37 cellular contexts compared by ENCODE assay signal in genomic region chr1:182905321-182905720, GRCh38. TPM values are rescaled to one million over a fixed set of nuclear protein-coding genes. Genes with fewer than 3 reads are reported as not detected.
"Had no signal": no experiment of that assay in that cellular context is flagged by ENCODE, and none has a peak within 500 bp of the region (broad histone marks: within the 10 kb centered on the region; RNA-seq: fewer than 3 reads in every experiment).

No MANE protein-coding gene starts in this region.

- FAIRE-seq: astrocyte, bronchial epithelial cell had no signal

- H3K4me3 ChIP-seq: adrenal gland, ascending aorta, body of pancreas, breast epithelium, cardiac muscle cell had no signal

- H3K4me1 ChIP-seq: adrenal gland, ascending aorta, body of pancreas, breast epithelium had no signal

- H3K36me3 ChIP-seq: adrenal gland, ascending aorta, brain microvascular endothelial cell, breast epithelium, cardiac muscle cell had no signal

- ATAC-seq: activated naive CD4-positive, alpha-beta T cell treated with anti-CD3 and anti-CD28 coated beads, Interleukin-2, amount 50 U/mL, for 72 hours; activated naive CD8-positive, alpha-beta T cell treated with anti-CD3 and anti-CD28 coated beads, Interleukin-2, amount 50 U/mL, for 24 hours; activated T-cell treated with anti-CD3 and anti-CD28 coated beads, Interleukin-2, amount 50 U/mL, for 4 hours; activated T-cell treated with anti-CD3 and anti-CD28 coated beads, Interleukin-2, amount 50 U/mL, for 72 hours; activated T-helper 17 cell treated with anti-CD3 and anti-CD28 coated beads, Interleukin-2, amount 50 U/mL, for 72 hours; body of pancreas had no signal

- DNase-seq: activated effector memory CD4-positive, alpha-beta T cell treated with anti-CD3 and anti-CD28 coated beads, Interleukin-2, amount 50 U/mL, for 16 hours; activated effector memory CD4-positive, alpha-beta T cell treated with Interleukin-2 at 50 U/mL for 16 hours; activated gamma-delta T cell; activated gamma-delta T cell treated with Interleukin-2 at 50 U/mL for 16 hours; activated naive CD4-positive, alpha-beta T cell; activated naive CD4-positive, alpha-beta T cell treated with anti-CD3 and anti-CD28 coated beads for 36 hours; activated naive CD4-positive, alpha-beta T cell treated with anti-CD3 and anti-CD28 coated beads, Interleukin-2, amount 10 ng/mL, durations not matched to agents 7 days and 5 days; activated naive CD4-positive, alpha-beta T cell treated with anti-CD3 and anti-CD28 coated beads, Interleukin-2, amount 50 U/mL, for 16 hours; activated naive CD4-positive, alpha-beta T cell treated with Interleukin-2 at 50 U/mL for 16 hours; activated naive CD8-positive, alpha-beta T cell treated with anti-CD3 and anti-CD28 coated beads for 36 hours; activated naive CD8-positive, alpha-beta T cell treated with anti-CD3 and anti-CD28 coated beads, Interleukin-2, amount 10 ng/mL, durations not matched to agents 7 days and 5 days; activated naive CD8-positive, alpha-beta T cell treated with anti-CD3 and anti-CD28 coated beads, Interleukin-2, amount 50 U/mL, for 24 hours; activated T-cell treated with anti-CD3 and anti-CD28 coated beads, Interleukin-2, amount 50 U/mL, for 1 hour; activated T-cell treated with anti-CD3 and anti-CD28 coated beads, Interleukin-2, amount 50 U/mL, for 24 hours; activated T-cell treated with anti-CD3 and anti-CD28 coated beads, Interleukin-2, amount 50 U/mL, for 4 hours; activated T-cell treated with anti-CD3 and anti-CD28 coated beads, Interleukin-2, amount 50 U/mL, for 48 hours; activated T-cell treated with anti-CD3 and anti-CD28 coated beads, Interleukin-2, amount 50 U/mL, for 72 hours; adrenal gland; amniotic stem cell; amygdala; anterior cingulate cortex; aorta; body of pancreas; brain microvascular endothelial cell; caudate nucleus; cerebellar nuclear complex had no signal

- H3K27me3 ChIP-seq: adrenal gland, ascending aorta, body of pancreas, brain microvascular endothelial cell, breast epithelium, cardiac muscle cell had no signal

- H3K27ac ChIP-seq: adrenal gland, ascending aorta, body of pancreas, brain microvascular endothelial cell, breast epithelium, cardiac muscle cell had no signal

- H3K9me3 ChIP-seq: adrenal gland, ascending aorta, body of pancreas, breast epithelium had no signal

RNA-seq across cellular contexts. Expression of gene SHCBP1L, which starts 47.6 kb away (rescaled TPM):
- total RNA-seq: activated naive CD4-positive, alpha-beta T cell treated with anti-CD3 and anti-CD28 coated beads for 36 hours; activated naive CD4-positive, alpha-beta T cell treated with anti-CD3 and anti-CD28 coated beads, Interleukin-2, amount 50 U/mL, for 72 hours; activated naive CD8-positive, alpha-beta T cell treated with anti-CD3 and anti-CD28 coated beads for 36 hours; activated naive CD8-positive, alpha-beta T cell treated with anti-CD3 and anti-CD28 coated beads, Interleukin-2, amount 10 ng/mL, durations not matched to agents 7 days and 5 days; activated T-cell treated with anti-CD3 and anti-CD28 coated beads, Interleukin-2, amount 50 U/mL, for 4 hours; activated T-cell treated with anti-CD3 and anti-CD28 coated beads, Interleukin-2, amount 50 U/mL, for 72 hours; activated T-helper 1 cell treated with anti-CD3 and anti-CD28 coated beads, Interleukin-12 subunit alpha, Interleukin-12 subunit beta, Interleukin-2, Interleukin-4 antibody, amounts not matched to agents 30 ng/mL and 10 ng/mL and 1 ng/mL, durations not matched to agents 14 hours and 24 hours and 36 hours; activated T-helper 17 cell treated with anti-CD3 and anti-CD28 coated beads, Interleukin-2, amount 50 U/mL, for 72 hours; activated T-helper 2 cell treated with anti-CD3 and anti-CD28 coated beads, Interferon-gamma antibody, Interleukin-2, Interleukin-4, amounts not matched to agents 10 μg/mL and 5 μg/mL and 100 μg/mL, durations not matched to agents 14 hours and 24 hours and 36 hours; adrenal gland; aorta; ascending aorta; astrocyte; body of pancreas; bronchial epithelial cell; cardiac muscle cell; cardiac septum; chondrocyte had no signal
- polyA plus RNA-seq: adrenal gland, aorta, cardiac muscle cell had no signal
